22 cellular contexts compared by ENCODE assay signal in genomic region chr2:30934071-30934470, GRCh38.
DNase-seq lines count a peak whose midpoint lies in the region; ATAC-seq and TF ChIP-seq lines count a peak whose summit lies in the region.
"Had no signal": no experiment of that assay in that cellular context is flagged by ENCODE, and none has a peak within 500 bp of the region (broad histone marks: within the 10 kb centered on the region; RNA-seq: fewer than 3 reads in every experiment).

No MANE protein-coding gene starts in this region.

- POLR2A ChIA-PET in naive thymus-derived CD4-positive, alpha-beta T cell (lab: Charles Lee) = no interaction called here

- intact Hi-C loops in natural killer cell (cut with micrococcal nuclease) = no loop called here
- intact Hi-C loops in naive thymus-derived CD4-positive, alpha-beta T cell (cut with micrococcal nuclease) = no loop called here
- intact Hi-C loops in upper lobe of right lung (cut with DNase I) = no loop called here
- intact Hi-C loops in activated T-helper 2 cell treated with anti-CD3 and anti-CD28 coated beads, Interferon-gamma antibody, Interleukin-2, Interleukin-4, amounts not matched to agents 10 μg/mL and 5 μg/mL and 100 μg/mL, durations not matched to agents 14 hours and 24 hours and 36 hours (cut with micrococcal nuclease) = no loop called here

- H3K27me3 Mint-ChIP-seq in natural killer cell treated with Interleukin-12 subunit alpha and Interleukin-12 subunit beta and Interleukin-15 and Interleukin-18, amount 100 ng/mL, for 72 hours = no peaks in the 10 kb centered on the region
- no peaks in the 10 kb centered on the region for H3K27me3 Mint-ChIP-seq in natural killer cell (ENCODE audit: low read depth in 2 of 2)
- H3K27me3 Mint-ChIP-seq in naive thymus-derived CD4-positive, alpha-beta T cell = peaks cover 0 to 10% (median 0%) of the 10 kb centered on the region in 5 donors
- H3K27me3 Mint-ChIP-seq in activated T-helper 17 cell treated with anti-CD3 and anti-CD28 coated beads, Interleukin-2, amount 50 U/mL, for 72 hours = peaks cover 3% of the 10 kb centered on the region
- no peaks in the 10 kb centered on the region for H3K27me3 Mint-ChIP-seq in activated T-helper 2 cell treated with anti-CD3 and anti-CD28 coated beads, Interferon-gamma antibody, Interleukin-2, Interleukin-4, amounts not matched to agents 10 μg/mL and 5 μg/mL and 100 μg/mL, durations not matched to agents 14 hours and 24 hours and 36 hours (ENCODE audit: low read depth)
- H3K27me3 Mint-ChIP-seq: B cell; CD4-positive, alpha-beta T cell had no signal

- H3K9me3 ChIP-seq in naive thymus-derived CD4-positive, alpha-beta T cell (ENCODE audit: control insufficient read depth in 2 of 3, low read length in 3 of 3) = no peaks in the 10 kb centered on the region
- H3K9me3 ChIP-seq in upper lobe of right lung = no peaks in the 10 kb centered on the region
- H3K9me3 ChIP-seq: Caco-2, HAP-1, SJCRH30 had no signal

- TF ChIP-seq CTCF in natural killer cell (IDR thresholded peaks at IDR 0.05) (no peak), upper lobe of right lung (IDR thresholded peaks at IDR 0.05) (no peak)

- H3K9me3 Mint-ChIP-seq in natural killer cell treated with Interleukin-12 subunit alpha and Interleukin-12 subunit beta and Interleukin-15 and Interleukin-18, amount 100 ng/mL, for 72 hours = no peaks in the 10 kb centered on the region
- no peaks in the 10 kb centered on the region for H3K9me3 Mint-ChIP-seq in natural killer cell
- H3K9me3 Mint-ChIP-seq in naive thymus-derived CD4-positive, alpha-beta T cell = no peaks in the 10 kb centered on the region
- no peaks in the 10 kb centered on the region for H3K9me3 Mint-ChIP-seq in activated T-helper 17 cell treated with anti-CD3 and anti-CD28 coated beads, Interleukin-2, amount 50 U/mL, for 72 hours
- no peaks in the 10 kb centered on the region for H3K9me3 Mint-ChIP-seq in activated T-helper 2 cell treated with anti-CD3 and anti-CD28 coated beads, Interferon-gamma antibody, Interleukin-2, Interleukin-4, amounts not matched to agents 10 μg/mL and 5 μg/mL and 100 μg/mL, durations not matched to agents 14 hours and 24 hours and 36 hours
- H3K9me3 Mint-ChIP-seq: CD4-positive, alpha-beta T cell; GM23338 had no signal

- no peak overlapping the region for H3K4me3 Mint-ChIP-seq in natural killer cell treated with Interleukin-12 subunit alpha and Interleukin-12 subunit beta and Interleukin-15 and Interleukin-18, amount 100 ng/mL, for 72 hours
- no peak overlapping the region for H3K4me3 Mint-ChIP-seq in natural killer cell
- no peak overlapping the region for H3K4me3 Mint-ChIP-seq in naive thymus-derived CD4-positive, alpha-beta T cell
- no peak overlapping the region for H3K4me3 Mint-ChIP-seq in activated T-helper 17 cell treated with anti-CD3 and anti-CD28 coated beads, Interleukin-2, amount 50 U/mL, for 72 hours
- H3K4me3 Mint-ChIP-seq in activated T-helper 2 cell treated with anti-CD3 and anti-CD28 coated beads, Interferon-gamma antibody, Interleukin-2, Interleukin-4, amounts not matched to agents 10 μg/mL and 5 μg/mL and 100 μg/mL, durations not matched to agents 14 hours and 24 hours and 36 hours (ENCODE audit: low read depth) = no peak overlapping the region
- H3K4me3 Mint-ChIP-seq: B cell; CD4-positive, alpha-beta T cell; GM23338 had no signal

- H3K4me3 ChIP-seq in naive thymus-derived CD4-positive, alpha-beta T cell (ENCODE audit: low read length) = no peak overlapping the region
- no peak overlapping the region for H3K4me3 ChIP-seq in upper lobe of right lung
- H3K4me3 ChIP-seq: GM23338, HAP-1, SJCRH30 had no signal

- no peak overlapping the region for H3K27ac Mint-ChIP-seq in natural killer cell treated with Interleukin-12 subunit alpha and Interleukin-12 subunit beta and Interleukin-15 and Interleukin-18, amount 100 ng/mL, for 72 hours
- H3K27ac Mint-ChIP-seq in natural killer cell = no peak overlapping the region
- H3K27ac Mint-ChIP-seq in naive thymus-derived CD4-positive, alpha-beta T cell = no peak overlapping the region
- no peak overlapping the region for H3K27ac Mint-ChIP-seq in activated T-helper 17 cell treated with anti-CD3 and anti-CD28 coated beads, Interleukin-2, amount 50 U/mL, for 72 hours
- no peak overlapping the region for H3K27ac Mint-ChIP-seq in activated T-helper 2 cell treated with anti-CD3 and anti-CD28 coated beads, Interferon-gamma antibody, Interleukin-2, Interleukin-4, amounts not matched to agents 10 μg/mL and 5 μg/mL and 100 μg/mL, durations not matched to agents 14 hours and 24 hours and 36 hours
- H3K27ac Mint-ChIP-seq: B cell; CD4-positive, alpha-beta T cell; GM23338 had no signal

- no peak for ATAC-seq in natural killer cell treated with Interleukin-12 subunit alpha and Interleukin-12 subunit beta and Interleukin-15 and Interleukin-18, amount 100 ng/mL, for 72 hours
- no peak for ATAC-seq in natural killer cell
- peak; percentile 32 for ATAC-seq in naive thymus-derived CD4-positive, alpha-beta T cell
- no peak for ATAC-seq in upper lobe of right lung
- no peak for ATAC-seq in activated T-helper 17 cell treated with anti-CD3 and anti-CD28 coated beads, Interleukin-2, amount 50 U/mL, for 72 hours (replicated peaks)
- ATAC-seq: GM23338 had no signal

- peaks cover 0 to 5% of the 10 kb centered on the region in 2 donors for H3K4me1 Mint-ChIP-seq in natural killer cell treated with Interleukin-12 subunit alpha and Interleukin-12 subunit beta and Interleukin-15 and Interleukin-18, amount 100 ng/mL, for 72 hours (ENCODE audit: low read depth in 2 of 2)
- H3K4me1 Mint-ChIP-seq in natural killer cell = peaks cover 0 to 8% of the 10 kb centered on the region in 2 donors
- no peaks in the 10 kb centered on the region for H3K4me1 Mint-ChIP-seq in naive thymus-derived CD4-positive, alpha-beta T cell
- H3K4me1 Mint-ChIP-seq in activated T-helper 17 cell treated with anti-CD3 and anti-CD28 coated beads, Interleukin-2, amount 50 U/mL, for 72 hours = no peaks in the 10 kb centered on the region
- peaks cover 9% of the 10 kb centered on the region for H3K4me1 Mint-ChIP-seq in activated T-helper 2 cell treated with anti-CD3 and anti-CD28 coated beads, Interferon-gamma antibody, Interleukin-2, Interleukin-4, amounts not matched to agents 10 μg/mL and 5 μg/mL and 100 μg/mL, durations not matched to agents 14 hours and 24 hours and 36 hours (ENCODE audit: low read depth)
- H3K4me1 Mint-ChIP-seq: B cell had no signal

- H3K36me3 Mint-ChIP-seq in natural killer cell treated with Interleukin-12 subunit alpha and Interleukin-12 subunit beta and Interleukin-15 and Interleukin-18, amount 100 ng/mL, for 72 hours = no peaks in the 10 kb centered on the region
- H3K36me3 Mint-ChIP-seq in natural killer cell = no peaks in the 10 kb centered on the region
- H3K36me3 Mint-ChIP-seq in naive thymus-derived CD4-positive, alpha-beta T cell = no peaks in the 10 kb centered on the region
- H3K36me3 Mint-ChIP-seq in activated T-helper 17 cell treated with anti-CD3 and anti-CD28 coated beads, Interleukin-2, amount 50 U/mL, for 72 hours (ENCODE audit: low read depth) = no peaks in the 10 kb centered on the region
- H3K36me3 Mint-ChIP-seq in activated T-helper 2 cell treated with anti-CD3 and anti-CD28 coated beads, Interferon-gamma antibody, Interleukin-2, Interleukin-4, amounts not matched to agents 10 μg/mL and 5 μg/mL and 100 μg/mL, durations not matched to agents 14 hours and 24 hours and 36 hours (ENCODE audit: low read depth) = no peaks in the 10 kb centered on the region

- peak; percentile 34 for DNase-seq in natural killer cell treated with Interleukin-12 subunit alpha and Interleukin-12 subunit beta and Interleukin-15 and Interleukin-18, amount 100 ng/mL, for 72 hours (ENCODE audit: low spot score)
- DNase-seq in natural killer cell = no peak
- DNase-seq in MV-4-11 (lab: John Stamatoyannopoulos, UW) = peak; percentile 40
- no peak for DNase-seq in naive thymus-derived CD4-positive, alpha-beta T cell
- DNase-seq in activated CD8-positive, alpha-beta memory T cell treated with anti-CD3 and anti-CD28 coated beads for 24 hours = no peak
- DNase-seq in upper lobe of right lung = no peak
- DNase-seq in activated T-helper 2 cell treated with anti-CD3 and anti-CD28 coated beads, Interferon-gamma antibody, Interleukin-2, Interleukin-4, amounts not matched to agents 10 μg/mL and 5 μg/mL and 100 μg/mL, durations not matched to agents 14 hours and 24 hours and 36 hours (ENCODE audit: low spot score) = no peak
- DNase-seq: Caco-2; CD4-positive, alpha-beta T cell; DMS 273 treated with DMSO at 0.1 percent for 48 hours; DND-41; KBM-7; NCI-H1694; NCI-H2081 treated with DMSO at 0.1 percent for 48 hours; NCI-H446 treated with DMSO at 0.1 percent for 48 hours; NCI-H526 treated with DMSO at 0.1 percent for 48 hours; OCI-M1; SJCRH30 had no signal

- no peaks in the 10 kb centered on the region for H3K27me3 ChIP-seq in naive thymus-derived CD4-positive, alpha-beta T cell (ENCODE audit: control insufficient read depth in 2 of 2, insufficient read depth in 2 of 2, low read length in 2 of 2)
- H3K27me3 ChIP-seq in upper lobe of right lung = no peaks in the 10 kb centered on the region

- no peaks in the 10 kb centered on the region for H3K4me1 ChIP-seq in naive thymus-derived CD4-positive, alpha-beta T cell (ENCODE audit: control insufficient read depth in 2 of 2, insufficient read depth in 2 of 2, low read length in 2 of 2)
- H3K4me1 ChIP-seq in upper lobe of right lung = no peaks in the 10 kb centered on the region
- H3K4me1 ChIP-seq: Caco-2, HAP-1, SJCRH30 had no signal

- H3K27ac ChIP-seq in naive thymus-derived CD4-positive, alpha-beta T cell (ENCODE audit: low read depth, low read length) = no peak overlapping the region
- H3K27ac ChIP-seq in upper lobe of right lung = no peak overlapping the region
- H3K27ac ChIP-seq: SJCRH30 had no signal

- H3K36me3 ChIP-seq in naive thymus-derived CD4-positive, alpha-beta T cell (ENCODE audit: control insufficient read depth in 2 of 3, insufficient read depth in 3 of 3, low read length in 3 of 3) = no peaks in the 10 kb centered on the region
- H3K36me3 ChIP-seq in upper lobe of right lung = no peaks in the 10 kb centered on the region
- H3K36me3 ChIP-seq: HAP-1, SJCRH30 had no signal

- CTCF ChIA-PET in naive thymus-derived CD4-positive, alpha-beta T cell (lab: Charles Lee) = no interaction called here

Comparison
In these comparisons a context has a peak if more than half of its experiments do, and no peak if none do; other contexts are left out.
1. DNase-seq: peak in natural killer cell treated with Interleukin-12 subunit alpha and Interleukin-12 subunit beta and Interleukin-15 and Interleukin-18, amount 100 ng/mL, for 72 hours (single experiment) and MV-4-11 (single experiment); none in natural killer cell (single experiment), naive thymus-derived CD4-positive, alpha-beta T cell (0 of 9), activated CD8-positive, alpha-beta memory T cell treated with anti-CD3 and anti-CD28 coated beads for 24 hours (single experiment), upper lobe of right lung (single experiment) and activated T-helper 2 cell treated with anti-CD3 and anti-CD28 coated beads, Interferon-gamma antibody, Interleukin-2, Interleukin-4, amounts not matched to agents 10 μg/mL and 5 μg/mL and 100 μg/mL, durations not matched to agents 14 hours and 24 hours and 36 hours (single experiment).